In the genomic region with DNA sequence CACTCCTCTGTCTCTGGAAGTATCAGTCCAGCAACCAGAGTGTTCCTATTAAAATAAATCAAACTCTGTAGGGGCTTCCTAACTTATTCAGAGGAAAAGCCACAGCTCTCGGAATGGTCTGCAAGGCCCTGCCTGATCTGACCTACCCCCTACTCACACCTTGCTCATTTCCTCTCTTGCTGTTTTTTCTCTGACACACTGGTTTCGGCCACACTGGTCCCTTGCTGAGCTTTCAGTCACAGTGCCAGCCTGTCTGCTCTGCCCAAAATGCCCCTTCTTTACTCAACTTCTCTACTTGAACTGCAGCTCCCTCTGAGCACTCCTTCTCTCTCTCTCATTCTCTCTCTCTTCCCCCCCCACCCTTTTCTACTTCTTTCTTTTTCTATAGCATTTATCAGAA, we compare ENCODE assay signal across 1 cellular context.
TF ChIP-seq lines count a peak whose summit lies in the region.

No MANE protein-coding gene starts in this region.

TF ChIP-seq in HepG2, 621 proteins besides CTCF, POLR2A, EP300 and RAD21 (continued from another document):
- TF ChIP-seq, protein P1, sequence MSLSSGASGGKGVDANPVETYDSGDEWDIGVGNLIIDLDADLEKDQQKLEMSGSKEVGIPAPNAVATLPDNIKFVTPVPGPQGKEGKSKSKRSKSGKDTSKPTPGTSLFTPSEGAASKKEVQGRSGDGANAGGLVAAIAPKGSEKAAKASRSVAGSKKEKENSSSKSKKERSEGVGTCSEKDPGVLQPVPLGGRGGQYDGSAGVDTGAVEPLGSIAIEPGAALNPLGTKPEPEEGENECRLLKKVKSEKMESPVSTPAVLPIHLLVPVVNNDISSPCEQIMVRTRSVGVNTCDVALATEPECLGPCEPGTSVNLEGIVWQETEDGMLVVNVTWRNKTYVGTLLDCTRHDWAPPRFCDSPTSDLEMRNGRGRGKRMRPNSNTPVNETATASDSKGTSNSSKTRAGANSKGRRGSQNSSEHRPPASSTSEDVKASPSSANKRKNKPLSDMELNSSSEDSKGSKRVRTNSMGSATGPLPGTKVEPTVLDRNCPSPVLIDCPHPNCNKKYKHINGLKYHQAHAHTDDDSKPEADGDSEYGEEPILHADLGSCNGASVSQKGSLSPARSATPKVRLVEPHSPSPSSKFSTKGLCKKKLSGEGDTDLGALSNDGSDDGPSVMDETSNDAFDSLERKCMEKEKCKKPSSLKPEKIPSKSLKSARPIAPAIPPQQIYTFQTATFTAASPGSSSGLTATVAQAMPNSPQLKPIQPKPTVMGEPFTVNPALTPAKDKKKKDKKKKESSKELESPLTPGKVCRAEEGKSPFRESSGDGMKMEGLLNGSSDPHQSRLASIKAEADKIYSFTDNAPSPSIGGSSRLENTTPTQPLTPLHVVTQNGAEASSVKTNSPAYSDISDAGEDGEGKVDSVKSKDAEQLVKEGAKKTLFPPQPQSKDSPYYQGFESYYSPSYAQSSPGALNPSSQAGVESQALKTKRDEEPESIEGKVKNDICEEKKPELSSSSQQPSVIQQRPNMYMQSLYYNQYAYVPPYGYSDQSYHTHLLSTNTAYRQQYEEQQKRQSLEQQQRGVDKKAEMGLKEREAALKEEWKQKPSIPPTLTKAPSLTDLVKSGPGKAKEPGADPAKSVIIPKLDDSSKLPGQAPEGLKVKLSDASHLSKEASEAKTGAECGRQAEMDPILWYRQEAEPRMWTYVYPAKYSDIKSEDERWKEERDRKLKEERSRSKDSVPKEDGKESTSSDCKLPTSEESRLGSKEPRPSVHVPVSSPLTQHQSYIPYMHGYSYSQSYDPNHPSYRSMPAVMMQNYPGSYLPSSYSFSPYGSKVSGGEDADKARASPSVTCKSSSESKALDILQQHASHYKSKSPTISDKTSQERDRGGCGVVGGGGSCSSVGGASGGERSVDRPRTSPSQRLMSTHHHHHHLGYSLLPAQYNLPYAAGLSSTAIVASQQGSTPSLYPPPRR (CRISPR knock-in tag; IDR thresholded peaks at IDR 0.05; ENCODE audit: borderline replicate concordance): no peak
- TF ChIP-seq, protein P2, sequence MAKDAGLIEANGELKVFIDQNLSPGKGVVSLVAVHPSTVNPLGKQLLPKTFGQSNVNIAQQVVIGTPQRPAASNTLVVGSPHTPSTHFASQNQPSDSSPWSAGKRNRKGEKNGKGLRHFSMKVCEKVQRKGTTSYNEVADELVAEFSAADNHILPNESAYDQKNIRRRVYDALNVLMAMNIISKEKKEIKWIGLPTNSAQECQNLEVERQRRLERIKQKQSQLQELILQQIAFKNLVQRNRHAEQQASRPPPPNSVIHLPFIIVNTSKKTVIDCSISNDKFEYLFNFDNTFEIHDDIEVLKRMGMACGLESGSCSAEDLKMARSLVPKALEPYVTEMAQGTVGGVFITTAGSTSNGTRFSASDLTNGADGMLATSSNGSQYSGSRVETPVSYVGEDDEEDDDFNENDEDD (CRISPR knock-in tag; IDR thresholded peaks at IDR 0.05; ENCODE audit: borderline replicate concordance): no peak
- TF ChIP-seq KLF15 (CRISPR knock-in tag; IDR thresholded peaks at IDR 0.05; ENCODE audit: borderline replicate concordance) (no peak), FLYWCH1 (CRISPR knock-in tag; IDR thresholded peaks at IDR 0.05) (no peak), HOXA5 (CRISPR knock-in tag; IDR thresholded peaks at IDR 0.05) (no peak)
- TF ChIP-seq, protein P3, sequence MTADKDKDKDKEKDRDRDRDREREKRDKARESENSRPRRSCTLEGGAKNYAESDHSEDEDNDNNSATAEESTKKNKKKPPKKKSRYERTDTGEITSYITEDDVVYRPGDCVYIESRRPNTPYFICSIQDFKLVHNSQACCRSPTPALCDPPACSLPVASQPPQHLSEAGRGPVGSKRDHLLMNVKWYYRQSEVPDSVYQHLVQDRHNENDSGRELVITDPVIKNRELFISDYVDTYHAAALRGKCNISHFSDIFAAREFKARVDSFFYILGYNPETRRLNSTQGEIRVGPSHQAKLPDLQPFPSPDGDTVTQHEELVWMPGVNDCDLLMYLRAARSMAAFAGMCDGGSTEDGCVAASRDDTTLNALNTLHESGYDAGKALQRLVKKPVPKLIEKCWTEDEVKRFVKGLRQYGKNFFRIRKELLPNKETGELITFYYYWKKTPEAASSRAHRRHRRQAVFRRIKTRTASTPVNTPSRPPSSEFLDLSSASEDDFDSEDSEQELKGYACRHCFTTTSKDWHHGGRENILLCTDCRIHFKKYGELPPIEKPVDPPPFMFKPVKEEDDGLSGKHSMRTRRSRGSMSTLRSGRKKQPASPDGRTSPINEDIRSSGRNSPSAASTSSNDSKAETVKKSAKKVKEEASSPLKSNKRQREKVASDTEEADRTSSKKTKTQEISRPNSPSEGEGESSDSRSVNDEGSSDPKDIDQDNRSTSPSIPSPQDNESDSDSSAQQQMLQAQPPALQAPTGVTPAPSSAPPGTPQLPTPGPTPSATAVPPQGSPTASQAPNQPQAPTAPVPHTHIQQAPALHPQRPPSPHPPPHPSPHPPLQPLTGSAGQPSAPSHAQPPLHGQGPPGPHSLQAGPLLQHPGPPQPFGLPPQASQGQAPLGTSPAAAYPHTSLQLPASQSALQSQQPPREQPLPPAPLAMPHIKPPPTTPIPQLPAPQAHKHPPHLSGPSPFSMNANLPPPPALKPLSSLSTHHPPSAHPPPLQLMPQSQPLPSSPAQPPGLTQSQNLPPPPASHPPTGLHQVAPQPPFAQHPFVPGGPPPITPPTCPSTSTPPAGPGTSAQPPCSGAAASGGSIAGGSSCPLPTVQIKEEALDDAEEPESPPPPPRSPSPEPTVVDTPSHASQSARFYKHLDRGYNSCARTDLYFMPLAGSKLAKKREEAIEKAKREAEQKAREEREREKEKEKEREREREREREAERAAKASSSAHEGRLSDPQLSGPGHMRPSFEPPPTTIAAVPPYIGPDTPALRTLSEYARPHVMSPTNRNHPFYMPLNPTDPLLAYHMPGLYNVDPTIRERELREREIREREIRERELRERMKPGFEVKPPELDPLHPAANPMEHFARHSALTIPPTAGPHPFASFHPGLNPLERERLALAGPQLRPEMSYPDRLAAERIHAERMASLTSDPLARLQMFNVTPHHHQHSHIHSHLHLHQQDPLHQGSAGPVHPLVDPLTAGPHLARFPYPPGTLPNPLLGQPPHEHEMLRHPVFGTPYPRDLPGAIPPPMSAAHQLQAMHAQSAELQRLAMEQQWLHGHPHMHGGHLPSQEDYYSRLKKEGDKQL (CRISPR knock-in tag; IDR thresholded peaks at IDR 0.05; ENCODE audit: low read depth): no peak
- TF ChIP-seq, protein P4, sequence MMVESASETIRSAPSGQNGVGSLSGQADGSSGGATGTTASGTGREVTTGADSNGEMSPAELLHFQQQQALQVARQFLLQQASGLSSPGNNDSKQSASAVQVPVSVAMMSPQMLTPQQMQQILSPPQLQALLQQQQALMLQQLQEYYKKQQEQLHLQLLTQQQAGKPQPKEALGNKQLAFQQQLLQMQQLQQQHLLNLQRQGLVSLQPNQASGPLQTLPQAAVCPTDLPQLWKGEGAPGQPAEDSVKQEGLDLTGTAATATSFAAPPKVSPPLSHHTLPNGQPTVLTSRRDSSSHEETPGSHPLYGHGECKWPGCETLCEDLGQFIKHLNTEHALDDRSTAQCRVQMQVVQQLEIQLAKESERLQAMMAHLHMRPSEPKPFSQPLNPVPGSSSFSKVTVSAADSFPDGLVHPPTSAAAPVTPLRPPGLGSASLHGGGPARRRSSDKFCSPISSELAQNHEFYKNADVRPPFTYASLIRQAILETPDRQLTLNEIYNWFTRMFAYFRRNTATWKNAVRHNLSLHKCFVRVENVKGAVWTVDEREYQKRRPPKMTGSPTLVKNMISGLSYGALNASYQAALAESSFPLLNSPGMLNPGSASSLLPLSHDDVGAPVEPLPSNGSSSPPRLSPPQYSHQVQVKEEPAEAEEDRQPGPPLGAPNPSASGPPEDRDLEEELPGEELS (CRISPR knock-in tag; IDR thresholded peaks at IDR 0.05): no peak
